ENCODE assay signal across 8 cellular contexts in genomic region chr17:48074322-48075054, GRCh38. TPM values are rescaled to one million over a fixed set of nuclear protein-coding genes. Genes with fewer than 3 reads are reported as not detected.
A peak's percentile ranks its signal among the peaks of the same experiment; 100 is the strongest.
DNase-seq lines count a peak whose midpoint lies in the region; ATAC-seq and TF ChIP-seq lines count a peak whose summit lies in the region.

No MANE protein-coding gene starts in this region.

- peak; percentile 94 for DNase-seq in ACHN
- DNase-seq in GM13977 (ENCODE audit: low spot score), result peak; percentile 56
- peak; percentile 54 to 76 for DNase-seq in NCI-H446 (lab: John Stamatoyannopoulos, UW)
- peak; percentile 79 for DNase-seq in activated CD4-positive, alpha-beta T cell treated with anti-CD3 and anti-CD28 coated beads, Interleukin-2, amount 50 U/mL, for 1 hour
- DNase-seq in dermis microvascular lymphatic vessel endothelial cell (ENCODE audit: low read depth in 2 of 2), result peak; percentile 67 to 80
- peak; percentile 92 for DNase-seq in medulla oblongata (ENCODE audit: extremely low spot score)
- peak; percentile 72 for DNase-seq in stimulated activated CD8-positive, alpha-beta memory T cell treated with anti-CD3 and anti-CD28 coated beads, Interleukin-15, amount 100 ng/mL, for 1 hour (ENCODE audit: low read depth)

- TF ChIP-seq CTCF in GM13977 (IDR thresholded peaks at IDR 0.05; ENCODE audit: extremely low read depth, insufficient read depth, missing control alignments), result peak; percentile 72

- in situ Hi-C loops in ACHN (cut with HindIII; ENCODE audit: low pct_ligation_motif_present, low pct_unique_long_range_greater_than_20kb, low sequenced_read_pairs), result no loop called here
- in situ Hi-C loops in GM13977 (cut with MboI; ENCODE audit: low pct_unique_long_range_greater_than_20kb, low sequenced_read_pairs, unreplicated experiment), result no loop called here

- no peak for ATAC-seq in GM18870 (IDR thresholded peaks at IDR 0.05; ENCODE audit: unreplicated experiment)

RNA-seq across cellular contexts. Expression of gene NFE2L1, which starts 26.3 kb away (rescaled TPM):
- 69.3 and 109 TPM in 2 replicates for total RNA-seq in dermis microvascular lymphatic vessel endothelial cell

RNA-seq across cellular contexts. Expression of gene CBX1, which starts 26.8 kb away (rescaled TPM):
- total RNA-seq in dermis microvascular lymphatic vessel endothelial cell, result 36.5 and 43.4 TPM in 2 replicates

RNA-seq across cellular contexts. Expression of gene SNX11, which starts 33.1 kb away (rescaled TPM):
- 11.0 and 13.3 TPM in 2 replicates for total RNA-seq in dermis microvascular lymphatic vessel endothelial cell

RNA-seq across cellular contexts. Expression of gene COPZ2, which starts 36.9 kb away (rescaled TPM):
- 5.5 and 9.5 TPM in 2 replicates for total RNA-seq in dermis microvascular lymphatic vessel endothelial cell
